In the genomic region with DNA sequence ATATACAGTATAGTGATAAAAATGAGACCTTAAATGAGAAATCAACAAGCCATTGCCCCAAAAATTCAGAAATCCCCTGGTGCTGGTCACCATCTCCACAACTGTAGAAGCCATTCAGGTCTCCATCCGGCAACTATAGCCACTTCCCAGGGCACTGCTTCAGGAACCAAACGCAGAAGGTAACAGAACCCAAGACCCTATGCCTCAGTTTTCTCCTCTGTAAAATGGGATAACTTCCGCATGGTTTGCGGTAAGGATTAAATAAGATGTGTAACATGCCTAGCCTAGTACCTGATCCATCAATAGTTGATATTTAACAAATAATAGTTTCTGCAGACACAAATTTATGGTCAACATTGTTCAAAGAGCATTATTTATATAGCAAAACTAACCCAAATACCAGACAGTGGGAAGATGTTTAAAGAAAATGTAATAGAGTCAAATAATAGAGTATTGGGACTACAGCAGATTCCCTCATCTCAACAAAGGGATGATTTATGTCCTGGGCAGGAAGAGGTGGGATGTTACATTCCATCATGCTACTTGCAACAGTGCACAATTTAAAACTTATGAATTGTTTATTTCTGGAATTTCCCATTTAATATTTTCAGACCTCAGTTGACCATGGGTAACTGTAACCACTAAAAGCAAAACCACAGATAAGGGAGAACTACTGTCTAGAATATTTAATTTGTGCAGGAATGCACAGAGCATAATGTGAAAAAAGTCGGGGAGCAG, we compare ENCODE assay signal across 19 cellular contexts. TPM values are rescaled to one million over a fixed set of nuclear protein-coding genes. Genes with fewer than 3 reads are reported as not detected.
DNase-seq lines count a peak whose midpoint lies in the region; ATAC-seq, FAIRE-seq and TF ChIP-seq lines count a peak whose summit lies in the region.
"Had no signal": no experiment of that assay in that cellular context is flagged by ENCODE, and none has a peak within 500 bp of the region (broad histone marks: within the 10 kb centered on the region; RNA-seq: fewer than 3 reads in every experiment).

No MANE protein-coding gene starts in this region.

- H3K4me2 ChIP-seq in HepG2 (ENCODE audit: low read depth, low read length): no peak overlapping the region

- no peaks in the 10 kb centered on the region for H3K27me3 ChIP-seq in HepG2 (ENCODE audit: control insufficient read depth in 1 of 2, insufficient read depth in 2 of 2, low read length in 2 of 2)
- no peaks in the 10 kb centered on the region for H3K27me3 ChIP-seq in right lobe of liver
- no peaks in the 10 kb centered on the region for H3K27me3 ChIP-seq in adrenal gland
- H3K27me3 ChIP-seq: stomach had no signal

- 96% methylated on average over 5 of the region's 5 CpGs for WGBS in HepG2 (ENCODE audit: low lambda C conversion rate)
- WGBS in right lobe of liver (ENCODE audit: insufficient coverage, low coverage, low lambda C conversion rate, missing lambda C conversion rate): 83% methylated on average over 5 of the region's 5 CpGs
- WGBS in adrenal gland, 4 donors: 91 to 94% (median 93%) methylated on average over 5 of the region's 5 CpGs

- DNase-seq in HepG2 (ENCODE audit: low spot score): no peak
- no peak for DNase-seq in right lobe of liver
- DNase-seq in activated T-helper 1 cell treated with anti-CD3 and anti-CD28 coated beads, Interleukin-12 subunit alpha, Interleukin-12 subunit beta, Interleukin-2, Interleukin-4 antibody, amounts not matched to agents 30 ng/mL and 10 ng/mL and 1 ng/mL, durations not matched to agents 14 hours and 24 hours and 36 hours (ENCODE audit: low spot score): no peak
- no peak for DNase-seq in immature natural killer cell
- no peak for DNase-seq in UCSD-AML1 (lab: John Stamatoyannopoulos, UW; ENCODE audit: unreplicated experiment)
- no peak for DNase-seq in adrenal gland
- DNase-seq in NCI-H82 (lab: John Stamatoyannopoulos, UW): no peak
- DNase-seq: ACHN; activated CD4-positive, alpha-beta T cell treated with anti-CD3 and anti-CD28 coated beads, Interleukin-2, amount 10 ng/mL, durations not matched to agents 24 days and 14 days; DMS79 treated with DMSO at 0.1 percent for 48 hours; HFFc6; MM.1S; NCI-H2029 treated with DMSO at 0.1 percent for 48 hours; NCI-H748 treated with DMSO at 0.1 percent for 48 hours; stomach had no signal

- H3K36me3 Mint-ChIP-seq in activated T-helper 1 cell treated with anti-CD3 and anti-CD28 coated beads, Interleukin-12 subunit alpha, Interleukin-12 subunit beta, Interleukin-2, Interleukin-4 antibody, amounts not matched to agents 30 ng/mL and 10 ng/mL and 1 ng/mL, durations not matched to agents 14 hours and 24 hours and 36 hours (ENCODE audit: low read depth): peaks cover 47% of the 10 kb centered on the region
- H3K36me3 Mint-ChIP-seq in immature natural killer cell: peaks cover 0 to 8% (median 0%) of the 10 kb centered on the region in 3 donors

- no peak overlapping the region for H3K27ac ChIP-seq in HepG2 (ENCODE audit: extremely low read length, insufficient read depth, low read length)
- peak overlapping the region in 1 of 3 donors; percentile 39 for H3K27ac ChIP-seq in right lobe of liver
- peak overlapping the region; percentile 13 for H3K27ac ChIP-seq in temporal lobe (ENCODE audit: low read depth, low read length)
- H3K27ac ChIP-seq in adrenal gland: peak overlapping the region in 2 of 5 donors; percentile 4 to 42
- H3K27ac ChIP-seq: skin epidermis, stomach had no signal

- TF ChIP-seq CTCF in HepG2 (CRISPR knock-in tag; IDR thresholded peaks at IDR 0.05) (no peak), right lobe of liver (IDR thresholded peaks at IDR 0.05) (no peak), adrenal gland (IDR thresholded peaks at IDR 0.05) (no peak)

- POLR2A ChIA-PET in HepG2 (lab: Yijun Ruan, JAX): interaction anchor here (0.7 kb wide), 1 partner anchor 28 kb away, joined by 3 read pairs; no protein-coding TSS in a partner anchor

- H3K36me3 ChIP-seq in HepG2 (replicated peaks in 1 of 2; ENCODE audit: control insufficient read depth in 1 of 2, insufficient read depth in 2 of 2, low read length in 2 of 2): peaks cover 0 to 2% of the 10 kb centered on the region in 2 experiments; a peak in 2 of 5 replicates
- H3K36me3 ChIP-seq in right lobe of liver: no peaks in the 10 kb centered on the region
- H3K36me3 ChIP-seq in adrenal gland (replicated peaks in 1 of 2): no peaks in the 10 kb centered on the region
- H3K36me3 ChIP-seq: stomach had no signal

- intact Hi-C loops in HepG2 (cut with micrococcal nuclease; ENCODE audit: unreplicated experiment): no loop called here
- intact Hi-C loops in right lobe of liver (cut with DNase I): no loop called here
- intact Hi-C loops in activated T-helper 1 cell treated with anti-CD3 and anti-CD28 coated beads, Interleukin-12 subunit alpha, Interleukin-12 subunit beta, Interleukin-2, Interleukin-4 antibody, amounts not matched to agents 30 ng/mL and 10 ng/mL and 1 ng/mL, durations not matched to agents 14 hours and 24 hours and 36 hours (cut with micrococcal nuclease): no loop called here
- intact Hi-C loops in adrenal gland (cut with DNase I): no loop called here

- H3K79me2 ChIP-seq in HepG2 (ENCODE audit: insufficient read depth, low read length): peaks cover 69% of the 10 kb centered on the region

- no peaks in the 10 kb centered on the region for H3K27me3 Mint-ChIP-seq in activated T-helper 1 cell treated with anti-CD3 and anti-CD28 coated beads, Interleukin-12 subunit alpha, Interleukin-12 subunit beta, Interleukin-2, Interleukin-4 antibody, amounts not matched to agents 30 ng/mL and 10 ng/mL and 1 ng/mL, durations not matched to agents 14 hours and 24 hours and 36 hours (ENCODE audit: insufficient read depth)
- peaks cover 0 to 3% (median 0%) of the 10 kb centered on the region in 3 donors for H3K27me3 Mint-ChIP-seq in immature natural killer cell (ENCODE audit: low read depth in 3 of 3)
- H3K27me3 Mint-ChIP-seq: activated CD4-positive, alpha-beta T cell treated with anti-CD3 and anti-CD28 coated beads, Interleukin-2, amount 10 ng/mL, durations not matched to agents 24 days and 14 days; activated T-helper 17 cell treated with anti-CD3 and anti-CD28 coated beads, Interleukin-2, amount 50 U/mL, for 72 hours; brain had no signal

- ATAC-seq in HepG2 (no peak), right lobe of liver (no peak)

- H3K9ac ChIP-seq in HepG2 (ENCODE audit: insufficient read depth, low read depth, low read length): no peak overlapping the region

- no peaks in the 10 kb centered on the region for H3K9me3 Mint-ChIP-seq in activated T-helper 1 cell treated with anti-CD3 and anti-CD28 coated beads, Interleukin-12 subunit alpha, Interleukin-12 subunit beta, Interleukin-2, Interleukin-4 antibody, amounts not matched to agents 30 ng/mL and 10 ng/mL and 1 ng/mL, durations not matched to agents 14 hours and 24 hours and 36 hours
- no peaks in the 10 kb centered on the region for H3K9me3 Mint-ChIP-seq in immature natural killer cell
- H3K9me3 Mint-ChIP-seq: activated CD4-positive, alpha-beta T cell treated with anti-CD3 and anti-CD28 coated beads, Interleukin-2, amount 10 ng/mL, durations not matched to agents 24 days and 14 days; activated T-helper 17 cell treated with anti-CD3 and anti-CD28 coated beads, Interleukin-2, amount 50 U/mL, for 72 hours; HFFc6 had no signal

- H2AFZ ChIP-seq in HepG2 (ENCODE audit: low read length): no peak overlapping the region

- H3K4me3 Mint-ChIP-seq in activated T-helper 1 cell treated with anti-CD3 and anti-CD28 coated beads, Interleukin-12 subunit alpha, Interleukin-12 subunit beta, Interleukin-2, Interleukin-4 antibody, amounts not matched to agents 30 ng/mL and 10 ng/mL and 1 ng/mL, durations not matched to agents 14 hours and 24 hours and 36 hours: no peak overlapping the region
- H3K4me3 Mint-ChIP-seq in immature natural killer cell: peak overlapping the region; percentile 5 to 60 (median 54)
- H3K4me3 Mint-ChIP-seq: activated CD4-positive, alpha-beta T cell treated with anti-CD3 and anti-CD28 coated beads, Interleukin-2, amount 10 ng/mL, durations not matched to agents 24 days and 14 days; activated T-helper 17 cell treated with anti-CD3 and anti-CD28 coated beads, Interleukin-2, amount 50 U/mL, for 72 hours; brain; HFFc6 had no signal

- CTCF ChIA-PET in HepG2 (lab: Yijun Ruan, JAX; ENCODE audit: low intra/inter-chr PET ratio, low total read pairs): no interaction called here

- H3K9me3 ChIP-seq in HepG2 (ENCODE audit: low read length): no peaks in the 10 kb centered on the region
- no peaks in the 10 kb centered on the region for H3K9me3 ChIP-seq in right lobe of liver
- no peaks in the 10 kb centered on the region for H3K9me3 ChIP-seq in adrenal gland (replicated peaks in 1 of 3)
- H3K9me3 ChIP-seq: stomach had no signal

- peaks cover 49% of the 10 kb centered on the region for H3K4me1 ChIP-seq in HepG2 (ENCODE audit: insufficient read depth, low read length)
- H3K4me1 ChIP-seq in right lobe of liver: peaks cover 0 to 58% (median 2%) of the 10 kb centered on the region in 4 donors
- H3K4me1 ChIP-seq in adrenal gland (replicated peaks in 1 of 2): peaks cover 39 to 80% of the 10 kb centered on the region in 2 donors

- H3K4me3 ChIP-seq in HepG2 (replicated peaks in 1 of 3; ENCODE audit: insufficient read depth in 1 of 3, low read depth in 2 of 3, low read length in 3 of 3) (no peak overlapping the region), right lobe of liver (no peak overlapping the region), adrenal gland (no peak overlapping the region)
- H3K4me3 ChIP-seq: skin epidermis, stomach had no signal

- H3K27ac Mint-ChIP-seq in activated T-helper 1 cell treated with anti-CD3 and anti-CD28 coated beads, Interleukin-12 subunit alpha, Interleukin-12 subunit beta, Interleukin-2, Interleukin-4 antibody, amounts not matched to agents 30 ng/mL and 10 ng/mL and 1 ng/mL, durations not matched to agents 14 hours and 24 hours and 36 hours: peak overlapping the region; percentile 50
- peak overlapping the region; percentile 54 to 83 (median 70) for H3K27ac Mint-ChIP-seq in immature natural killer cell
- H3K27ac Mint-ChIP-seq: brain, HFFc6 had no signal

- TF ChIP-seq POLR2A in HepG2 (IDR thresholded peaks at IDR 0.05; ENCODE audit: insufficient read depth in 1 of 2, low read depth in 2 of 2, low read length in 2 of 2): no peak
- TF ChIP-seq POLR2A in right lobe of liver (IDR thresholded peaks at IDR 0.05): no peak
- no peak for TF ChIP-seq POLR2A in adrenal gland (IDR thresholded peaks at IDR 0.05)

- BruUV-seq in HepG2 (replicated peaks; lab: Mats Ljungman, UMichigan): no TSS peak

- TF ChIP-seq EP300 in HepG2 (IDR thresholded peaks at IDR 0.05; ENCODE audit: low read depth in 2 of 2, low read length in 2 of 2) (no peak), HepG2 (CRISPR knock-in tag; IDR thresholded peaks at IDR 0.05; ENCODE audit: borderline replicate concordance) (no peak)

- H4K20me1 ChIP-seq in HepG2 (ENCODE audit: insufficient read depth, low read length): peaks cover 7% of the 10 kb centered on the region; the same call in 1 of the 2 replicates

- FAIRE-seq in HepG2 (lab: Jason Lieb, UNC): no peak

- in situ Hi-C loops in HepG2 (cut with HindIII; ENCODE audit: extremely low pct_ligation_motif_present, low pct_unique_long_range_greater_than_20kb): no loop called here

- TF ChIP-seq RAD21 in HepG2 (CRISPR knock-in tag; IDR thresholded peaks at IDR 0.05): no peak

- peaks cover 87% of the 10 kb centered on the region for H3K4me1 Mint-ChIP-seq in activated T-helper 1 cell treated with anti-CD3 and anti-CD28 coated beads, Interleukin-12 subunit alpha, Interleukin-12 subunit beta, Interleukin-2, Interleukin-4 antibody, amounts not matched to agents 30 ng/mL and 10 ng/mL and 1 ng/mL, durations not matched to agents 14 hours and 24 hours and 36 hours (ENCODE audit: low read depth)
- H3K4me1 Mint-ChIP-seq in immature natural killer cell: peaks cover 91 to 100% of the 10 kb centered on the region in 2 donors

RNA-seq across cellular contexts. Expression of a gene that starts 30.0 kb away (rescaled TPM):
- total RNA-seq in HepG2 (2016; rRNA removed; fragmentation: Illumina TruSeq; extraction: Trizol) (15.5 and 24.8 TPM in 2 replicates), right lobe of liver (10 to 100 TPM; 16.9 to 29.0 (median 21.3) TPM), temporal lobe (6.4 TPM), adrenal gland (10 to 100 TPM; 35.4 to 93.1 (median 58.3) TPM)
- 5.4 TPM in 2 replicates for total RNA-seq in HepG2 (2016; cell fraction: cytosol; rRNA removed; fragmentation: Illumina TruSeq; extraction: Trizol; ENCODE audit: low read depth)
- total RNA-seq in HepG2 (2016; cell fraction: insoluble cytoplasmic fraction; rRNA removed; fragmentation: Illumina TruSeq; extraction: Trizol): 17.9 and 20.9 TPM in 2 replicates
- total RNA-seq in HepG2 (2016; cell fraction: membrane; rRNA removed; fragmentation: Illumina TruSeq; extraction: Trizol): 7.7 and 9.9 TPM in 2 replicates
- total RNA-seq in HepG2 (2016; cell fraction: nucleus; rRNA removed; fragmentation: Illumina TruSeq; extraction: Trizol): 17.7 and 22.0 TPM in 2 replicates
- polyA plus RNA-seq in HepG2 (2011; rRNA removed) (26.0 and 28.8 TPM in 2 replicates), immature natural killer cell (100 to 1,000 TPM in 1 of 3 donors, 10 to 100 TPM in 2; 68.5 to 103 (median 76.9) TPM), adrenal gland (10 to 100 TPM; 19.0 to 69.7 (median 20.0) TPM)
- polyA plus RNA-seq in HepG2 (2011; cell fraction: cytosol; rRNA removed): 21.1 and 25.7 TPM in 2 replicates
- 16.4 and 17.7 TPM in 2 replicates for polyA plus RNA-seq in HepG2 (2011; cell fraction: nucleus; rRNA removed)
- 21.7 and 29.0 TPM in 2 replicates for polyA plus RNA-seq in HepG2 (2012)
- polyA plus RNA-seq in HepG2 (2016; cell fraction: cytosol; fragmentation: Illumina TruSeq; extraction: Trizol; ENCODE audit: low read depth): 1.6 and 1.8 TPM in 2 replicates
- polyA plus RNA-seq in HepG2 (2016; cell fraction: insoluble cytoplasmic fraction; fragmentation: Illumina TruSeq; extraction: Trizol; ENCODE audit: low read depth): 24.7 and 29.5 TPM in 2 replicates
- 4.4 and 4.5 TPM in 2 replicates for polyA plus RNA-seq in HepG2 (2016; cell fraction: membrane; fragmentation: Illumina TruSeq; extraction: Trizol; ENCODE audit: low read depth)
- 14.4 and 16.3 TPM in 2 replicates for polyA plus RNA-seq in HepG2 (2016; cell fraction: nucleus; fragmentation: Illumina TruSeq; extraction: Trizol; ENCODE audit: insufficient read depth, low read depth)
- polyA minus RNA-seq in HepG2 (2011; rRNA and poly(A)+ RNA removed; ENCODE audit: low replicate concordance): 18.1 and 29.1 TPM in 2 replicates
- 29.9 and 31.0 TPM in 2 replicates for polyA minus RNA-seq in HepG2 (2011; cell fraction: cytosol; rRNA and poly(A)+ RNA removed)
- polyA minus RNA-seq in HepG2 (2011; cell fraction: nucleus; rRNA and poly(A)+ RNA removed): 43.4 and 57.2 TPM in 2 replicates
- 64.2 and 75.8 TPM in 2 replicates for total RNA-seq in activated T-helper 1 cell treated with anti-CD3 and anti-CD28 coated beads, Interleukin-12 subunit alpha, Interleukin-12 subunit beta, Interleukin-2, Interleukin-4 antibody, amounts not matched to agents 30 ng/mL and 10 ng/mL and 1 ng/mL, durations not matched to agents 14 hours and 24 hours and 36 hours
